Comparison of ENCODE assay signal across 11 cellular contexts in the genomic region with DNA sequence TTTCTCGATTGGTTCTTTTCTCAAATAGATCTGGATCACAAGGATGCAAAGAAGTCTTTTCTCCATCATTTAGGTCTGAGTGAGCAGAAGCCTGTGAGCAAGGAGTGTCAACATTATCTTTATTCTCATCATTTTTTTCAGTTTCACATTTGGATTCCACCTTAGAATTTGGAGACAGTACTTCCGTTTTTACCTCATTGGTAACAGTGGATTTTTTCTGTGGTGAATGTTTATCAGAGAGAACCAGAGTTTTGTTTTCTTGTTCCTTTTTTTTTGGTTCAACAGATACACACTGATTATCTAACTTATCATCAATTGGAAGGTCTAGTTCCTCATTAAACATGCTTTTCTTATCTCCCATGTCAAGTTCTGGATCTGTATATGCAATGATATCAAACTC.
DNase-seq lines count a peak whose midpoint lies in the region; ATAC-seq and TF ChIP-seq lines count a peak whose summit lies in the region.
"Had no signal": no experiment of that assay in that cellular context is flagged by ENCODE, and none has a peak within 500 bp of the region (broad histone marks: within the 10 kb centered on the region; RNA-seq: fewer than 3 reads in every experiment).

No MANE protein-coding gene starts in this region.

- H3K9me3 Mint-ChIP-seq in activated T-helper 17 cell treated with anti-CD3 and anti-CD28 coated beads, Interleukin-2, amount 50 U/mL, for 72 hours: no peaks in the 10 kb centered on the region
- H3K9me3 Mint-ChIP-seq: effector memory CD8-positive, alpha-beta T cell had no signal

- peaks cover 83% of the 10 kb centered on the region for H3K36me3 Mint-ChIP-seq in activated T-helper 17 cell treated with anti-CD3 and anti-CD28 coated beads, Interleukin-2, amount 50 U/mL, for 72 hours (ENCODE audit: low read depth)

- peak overlapping the region; percentile 23 for H3K27ac Mint-ChIP-seq in activated T-helper 17 cell treated with anti-CD3 and anti-CD28 coated beads, Interleukin-2, amount 50 U/mL, for 72 hours
- H3K27ac Mint-ChIP-seq: effector memory CD8-positive, alpha-beta T cell had no signal

- DNase-seq in NCI-H1092 (lab: John Stamatoyannopoulos, UW) (no peak), erythroblast (lab: John Stamatoyannopoulos, UW) (no peak), epidermal melanocyte (ENCODE audit: insufficient read length, low spot score) (no peak)
- DNase-seq: activated CD4-positive, alpha-beta T cell treated with anti-CD3 and anti-CD28 coated beads, Interleukin-2, amount 50 U/mL, for 4 hours; effector memory CD8-positive, alpha-beta T cell; NCI-H748 treated with DMSO at 0.1 percent for 48 hours had no signal

- no peaks in the 10 kb centered on the region for H3K27me3 Mint-ChIP-seq in activated T-helper 17 cell treated with anti-CD3 and anti-CD28 coated beads, Interleukin-2, amount 50 U/mL, for 72 hours
- H3K27me3 Mint-ChIP-seq: effector memory CD8-positive, alpha-beta T cell had no signal

- ATAC-seq in GM18519 (IDR thresholded peaks at IDR 0.05; ENCODE audit: low FRiP score, unreplicated experiment) (peak; percentile 62), GM21447 (IDR thresholded peaks at IDR 0.05; ENCODE audit: unreplicated experiment) (peak; percentile 72), HG03135 (IDR thresholded peaks at IDR 0.05; ENCODE audit: unreplicated experiment) (peak; percentile 68)
- no peak for ATAC-seq in activated T-helper 17 cell treated with anti-CD3 and anti-CD28 coated beads, Interleukin-2, amount 50 U/mL, for 72 hours (replicated peaks)
- ATAC-seq in activated CD4-positive, CD25-positive, alpha-beta regulatory T cell treated with anti-CD3 and anti-CD28 coated beads, Interleukin-2, amount 50 U/mL, for 24 hours: no peak
- ATAC-seq: effector memory CD8-positive, alpha-beta T cell had no signal

- no peak overlapping the region for H3K4me3 Mint-ChIP-seq in activated T-helper 17 cell treated with anti-CD3 and anti-CD28 coated beads, Interleukin-2, amount 50 U/mL, for 72 hours

- peaks cover 8% of the 10 kb centered on the region for H3K4me1 Mint-ChIP-seq in activated T-helper 17 cell treated with anti-CD3 and anti-CD28 coated beads, Interleukin-2, amount 50 U/mL, for 72 hours

- TF ChIP-seq POLR2A in erythroblast (IDR thresholded peaks at IDR 0.05; ENCODE audit: low read length): no peak

Comparison
In these comparisons a context has a peak if more than half of its experiments do, and no peak if none do; other contexts are left out.
1. ATAC-seq: peak in GM18519 (single experiment), GM21447 (single experiment) and HG03135 (single experiment); none in activated T-helper 17 cell treated with anti-CD3 and anti-CD28 coated beads, Interleukin-2, amount 50 U/mL, for 72 hours (single experiment) and activated CD4-positive, CD25-positive, alpha-beta regulatory T cell treated with anti-CD3 and anti-CD28 coated beads, Interleukin-2, amount 50 U/mL, for 24 hours (0 of 2).